In genomic region chr6:106290954-106291353, GRCh38 we compare ENCODE assay signal across 1 cellular context.
TF ChIP-seq lines count a peak whose summit lies in the region.

No MANE protein-coding gene starts in this region.

TF ChIP-seq in H1, 55 proteins besides CTCF, POLR2A, EP300 and RAD21:
- TF ChIP-seq ASH2L (IDR thresholded peaks at IDR 0.05; ENCODE audit: low read length) (no peak), SUZ12 (IDR thresholded peaks at IDR 0.05; ENCODE audit: low read length) (no peak), MAFK (IDR thresholded peaks at IDR 0.05; ENCODE audit: low read depth, low read length) (no peak), YY1 (IDR thresholded peaks at IDR 0.05; ENCODE audit: low read depth, low read length) (no peak), CEBPB (IDR thresholded peaks at IDR 0.05; ENCODE audit: low read depth, low read length) (no peak), TEAD4 (IDR thresholded peaks at IDR 0.05; ENCODE audit: low read depth, low read length) (no peak), HDAC6 (IDR thresholded peaks at IDR 0.05; ENCODE audit: low read depth, low read length) (no peak), RXRA (IDR thresholded peaks at IDR 0.05; ENCODE audit: insufficient read depth, low read depth, low read length) (no peak), KDM1A (IDR thresholded peaks at IDR 0.05; ENCODE audit: borderline replicate concordance, low read length) (no peak), POLR2AphosphoS5 (IDR thresholded peaks at IDR 0.05; ENCODE audit: low read depth, low read length) (no peak), FOSL1 (IDR thresholded peaks at IDR 0.05; ENCODE audit: insufficient read depth, low read depth, low read length) (no peak), NRF1 (IDR thresholded peaks at IDR 0.05; ENCODE audit: low read depth, low read length) (no peak), SIRT6 (IDR thresholded peaks at IDR 0.05; ENCODE audit: low read length) (no peak), CBX5 (IDR thresholded peaks at IDR 0.05; ENCODE audit: low read depth, low read length) (no peak), BACH1 (IDR thresholded peaks at IDR 0.05; ENCODE audit: low read length) (no peak), SP2 (IDR thresholded peaks at IDR 0.05; ENCODE audit: low read length) (no peak)
- TF ChIP-seq, protein P1, sequence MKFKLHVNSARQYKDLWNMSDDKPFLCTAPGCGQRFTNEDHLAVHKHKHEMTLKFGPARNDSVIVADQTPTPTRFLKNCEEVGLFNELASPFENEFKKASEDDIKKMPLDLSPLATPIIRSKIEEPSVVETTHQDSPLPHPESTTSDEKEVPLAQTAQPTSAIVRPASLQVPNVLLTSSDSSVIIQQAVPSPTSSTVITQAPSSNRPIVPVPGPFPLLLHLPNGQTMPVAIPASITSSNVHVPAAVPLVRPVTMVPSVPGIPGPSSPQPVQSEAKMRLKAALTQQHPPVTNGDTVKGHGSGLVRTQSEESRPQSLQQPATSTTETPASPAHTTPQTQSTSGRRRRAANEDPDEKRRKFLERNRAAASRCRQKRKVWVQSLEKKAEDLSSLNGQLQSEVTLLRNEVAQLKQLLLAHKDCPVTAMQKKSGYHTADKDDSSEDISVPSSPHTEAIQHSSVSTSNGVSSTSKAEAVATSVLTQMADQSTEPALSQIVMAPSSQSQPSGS (IDR thresholded peaks at IDR 0.05; ENCODE audit: low read length): no peak
